ENCODE assay signal across 22 cellular contexts in genomic region chrX:14491689-14492088, GRCh38. TPM values are rescaled to one million over a fixed set of nuclear protein-coding genes. Genes with fewer than 3 reads are reported as not detected.
DNase-seq lines count a peak whose midpoint lies in the region; FAIRE-seq and TF ChIP-seq lines count a peak whose summit lies in the region.
"Had no signal": no experiment of that assay in that cellular context is flagged by ENCODE, and none has a peak within 500 bp of the region (broad histone marks: within the 10 kb centered on the region; RNA-seq: fewer than 3 reads in every experiment).

No MANE protein-coding gene starts in this region.

- no peaks in the 10 kb centered on the region for H3K36me3 ChIP-seq in esophagus squamous epithelium
- H3K36me3 ChIP-seq: BE2C had no signal

- DNase-seq in Caki2 (ENCODE audit: low read depth) (peak; percentile 85), GM12892 (ENCODE audit: insufficient read length) (no peak), HT1080 (ENCODE audit: low read depth) (peak; percentile 1), epithelial cell of esophagus (ENCODE audit: low read depth) (peak; percentile 1), 8988T (no peak), esophagus squamous epithelium (lab: John Stamatoyannopoulos, UW) (no peak)
- no peak for DNase-seq in stimulated activated naive CD4-positive, alpha-beta T cell (lab: John Stamatoyannopoulos, UW)
- DNase-seq: ACHN; BE2C; C1 segment of cervical spinal cord; CD4-positive, CD25-positive, alpha-beta regulatory T cell; CD8-positive, alpha-beta memory T cell; COR-L47; DND-41; EL; HFFc6; KG1 had no signal

- 32 to 49% methylated on average over 3 of the region's 3 CpGs for WGBS in esophagus squamous epithelium, 2 donors

- no peaks in the 10 kb centered on the region for H3K9me3 ChIP-seq in esophagus squamous epithelium
- H3K9me3 ChIP-seq: BE2C had no signal

- H3K4me3 ChIP-seq in epithelial cell of esophagus (ENCODE audit: low read length) (no peak overlapping the region), esophagus squamous epithelium (no peak overlapping the region)
- H3K4me3 ChIP-seq: GM12878, GM23338 had no signal

- intact Hi-C loops in esophagus squamous epithelium (cut with DNase I) = no loop called here

- peaks cover 0 to 2% (median 0%) of the 10 kb centered on the region in 3 donors for H3K4me1 ChIP-seq in esophagus squamous epithelium
- H3K4me1 ChIP-seq: BE2C had no signal

- no peak for TF ChIP-seq CTCF in epithelial cell of esophagus (IDR thresholded peaks at IDR 0.05; ENCODE audit: insufficient read depth, low read depth, low read length, missing control alignments)
- no peak for TF ChIP-seq CTCF in esophagus squamous epithelium (IDR thresholded peaks at IDR 0.05)

- no peaks in the 10 kb centered on the region for H3K27me3 ChIP-seq in esophagus squamous epithelium
- H3K27me3 ChIP-seq: BE2C had no signal

- FAIRE-seq in GM12892 (lab: Jason Lieb, UNC) = peak; percentile 27
- FAIRE-seq: A204.1, GM12878, H54 had no signal

- H3K27ac ChIP-seq in esophagus squamous epithelium = no peak overlapping the region

- no peak for TF ChIP-seq POLR2A in GM12892 (IDR thresholded peaks at IDR 0.05; ENCODE audit: low read depth, low read length)
- TF ChIP-seq POLR2A in esophagus squamous epithelium (IDR thresholded peaks at IDR 0.05) = no peak

- in situ Hi-C loops in Caki2 (cut with HindIII; ENCODE audit: low pct_unique_long_range_greater_than_20kb, low sequenced_read_pairs) = no loop called here

RNA-seq across cellular contexts. Expression of gene GLRA2, which starts 37.6 kb away (rescaled TPM):
- 1.1 and 1.3 TPM in 2 replicates for total RNA-seq in Caki2 (2014; rRNA removed; shearing (Covaris generic); ENCODE audit: low replicate concordance)
- not detected for polyA plus RNA-seq in GM12892 (2012; ENCODE audit: missing spikeins)
- not detected in 2 replicates for total RNA-seq in HT1080 (2014; rRNA removed; shearing (Covaris generic))
- polyA plus RNA-seq in HT1080 (2015; cell fraction: cytosol; rRNA removed) = not detected in 2 replicates
- not detected in 2 replicates for polyA plus RNA-seq in HT1080 (2015; cell fraction: nucleus; rRNA removed)
- not detected for total RNA-seq in esophagus squamous epithelium
- total RNA-seq: CD4-positive, CD25-positive, alpha-beta regulatory T cell; CD8-positive, alpha-beta memory T cell; G401; GM12878; GM23338; HFFc6 had no signal
- polyA plus RNA-seq: CD4-positive, CD25-positive, alpha-beta regulatory T cell; CD8-positive, alpha-beta memory T cell; GM23338 had no signal

Comparison
In these comparisons a context has a peak if more than half of its experiments do, and no peak if none do; other contexts are left out.
1. DNase-seq: peak in Caki2 (single experiment), HT1080 (single experiment) and epithelial cell of esophagus (single experiment); none in GM12892 (single experiment), 8988T (single experiment), esophagus squamous epithelium (single experiment) and stimulated activated naive CD4-positive, alpha-beta T cell (0 of 6).